In the genomic region with DNA sequence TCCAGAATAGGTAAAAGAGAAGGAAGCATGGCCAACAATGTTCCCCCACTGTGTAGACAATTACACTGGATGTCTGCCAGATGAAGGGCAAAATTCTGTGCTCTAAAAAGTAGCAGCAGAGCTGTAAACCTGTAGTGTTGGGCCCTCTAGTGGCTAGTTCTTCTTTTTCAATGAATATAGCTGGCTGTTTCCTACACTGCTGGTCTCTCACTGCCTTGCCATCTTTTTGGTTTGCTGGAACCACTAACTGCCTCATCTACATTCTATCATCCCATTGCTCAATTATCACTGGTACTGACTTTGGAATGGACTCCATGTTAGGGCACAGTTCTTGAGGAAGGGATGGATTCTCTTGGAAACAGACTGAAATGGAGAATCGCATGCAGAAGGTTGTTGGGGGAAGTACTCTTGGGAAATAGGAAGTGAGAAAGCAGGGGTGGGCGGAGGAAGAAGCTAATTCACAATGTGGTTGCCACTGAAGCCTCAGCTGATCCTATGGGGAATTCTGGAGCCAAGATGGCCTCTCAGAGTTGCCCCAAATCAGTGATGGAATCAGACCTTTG, we compare ENCODE assay signal across 8 cellular contexts. TPM values are rescaled to one million over a fixed set of nuclear protein-coding genes. Genes with fewer than 3 reads are reported as not detected.
DNase-seq lines count a peak whose midpoint lies in the region; ATAC-seq, FAIRE-seq and TF ChIP-seq lines count a peak whose summit lies in the region.

No MANE protein-coding gene starts in this region.

- no peaks in the 10 kb centered on the region for H3K36me3 Mint-ChIP-seq in activated CD4-positive, alpha-beta memory T cell treated with anti-CD3 and anti-CD28 coated beads, Interleukin-2, amount 10 ng/mL, durations not matched to agents 7 days and 5 days (ENCODE audit: low read depth)
- no peaks in the 10 kb centered on the region for H3K36me3 Mint-ChIP-seq in nephron (ENCODE audit: low read depth)

- no peak overlapping the region for H3K27ac Mint-ChIP-seq in activated CD4-positive, alpha-beta memory T cell treated with anti-CD3 and anti-CD28 coated beads, Interleukin-2, amount 10 ng/mL, durations not matched to agents 7 days and 5 days
- no peak overlapping the region for H3K27ac Mint-ChIP-seq in nephron

- H3K4me3 Mint-ChIP-seq in activated CD4-positive, alpha-beta memory T cell treated with anti-CD3 and anti-CD28 coated beads, Interleukin-2, amount 10 ng/mL, durations not matched to agents 7 days and 5 days, result no peak overlapping the region
- H3K4me3 Mint-ChIP-seq in nephron, result no peak overlapping the region

- H3K4me2 ChIP-seq in A549, result peak overlapping the region; percentile 32; the same call in 2 of the 3 replicates

- TF ChIP-seq CTCF in A549 (IDR thresholded peaks at IDR 0.05) (peak; percentile 94), GM12865 (IDR thresholded peaks at IDR 0.05; ENCODE audit: insufficient read depth, low read depth, low read length, missing control alignments) (peak; percentile 76), esophagus muscularis mucosa (IDR thresholded peaks at IDR 0.05) (peak; percentile 69 to 78 (median 72)), nephron (IDR thresholded peaks at IDR 0.05; ENCODE audit: unreplicated experiment in 3 of 3) (peak; percentile 71 to 76 (median 74))

- peaks cover 11% of the 10 kb centered on the region for H3K27me3 Mint-ChIP-seq in activated CD4-positive, alpha-beta memory T cell treated with anti-CD3 and anti-CD28 coated beads, Interleukin-2, amount 10 ng/mL, durations not matched to agents 7 days and 5 days
- no peaks in the 10 kb centered on the region for H3K27me3 Mint-ChIP-seq in nephron (ENCODE audit: low read depth)

- 87% methylated on average over 2 of the region's 2 CpGs for WGBS in A549 (ENCODE audit: missing lambda C conversion rate)
- WGBS in esophagus muscularis mucosa, result 64% methylated on average over 2 of the region's 2 CpGs

- no peak overlapping the region for H3K4me3 ChIP-seq in A549
- H3K4me3 ChIP-seq in GM12865 (ENCODE audit: low read depth, low read length), result no peak overlapping the region
- H3K4me3 ChIP-seq in esophagus muscularis mucosa, result no peak overlapping the region

- H3K27ac ChIP-seq in A549 (peak overlapping the region; percentile 53 to 60; a peak in 5 of 6 replicates), esophagus muscularis mucosa (replicated peaks in 1 of 4) (no peak overlapping the region)

- intact Hi-C loops in esophagus muscularis mucosa (cut with DNase I), result loop anchor here (2.0 kb wide), 1 partner anchor 61 kb away; no protein-coding TSS in a partner anchor

- no peak for TF ChIP-seq POLR2A in A549 (IDR thresholded peaks at IDR 0.05; ENCODE audit: low read length)
- TF ChIP-seq POLR2A in esophagus muscularis mucosa (IDR thresholded peaks at IDR 0.05; ENCODE audit: low read depth), result no peak

- no peaks in the 10 kb centered on the region for H3K36me3 ChIP-seq in esophagus muscularis mucosa

- peak; percentile 96 to 97 for TF ChIP-seq RAD21 in A549 (conservative IDR thresholded peaks at IDR 0.05 in 1 of 2, IDR thresholded peaks at IDR 0.05 in 1 of 2)

- peaks cover 0 to 10% (median 0%) of the 10 kb centered on the region in 4 donors for H3K27me3 ChIP-seq in esophagus muscularis mucosa

- FAIRE-seq in A549 (lab: Jason Lieb, UNC), result no peak

- ATAC-seq in A549, result peak; percentile 81 to 94
- no peak for ATAC-seq in HG03460 (IDR thresholded peaks at IDR 0.05; ENCODE audit: unreplicated experiment)

- DNase-seq in A549 (ENCODE audit: low read depth in 1 of 2, low spot score in 1 of 2) (peak; percentile 68 to 74), GM12865 (ENCODE audit: low read depth) (peak; percentile 68), HT-29 (ENCODE audit: low spot score) (peak; percentile 94), NCI-H774 (lab: John Stamatoyannopoulos, UW) (peak; percentile 87), esophagus muscularis mucosa (ENCODE audit: extremely low spot score) (no peak)
- DNase-seq in activated CD4-positive, alpha-beta memory T cell treated with anti-CD3 and anti-CD28 coated beads, Interleukin-2, amount 10 ng/mL, durations not matched to agents 7 days and 5 days, result peak; percentile 25

- peaks cover 12% of the 10 kb centered on the region for H3K4me1 ChIP-seq in A549
- peaks cover 0 to 7% (median 0%) of the 10 kb centered on the region in 4 donors for H3K4me1 ChIP-seq in esophagus muscularis mucosa

- no peaks in the 10 kb centered on the region for H3K9me3 ChIP-seq in A549
- no peaks in the 10 kb centered on the region for H3K9me3 ChIP-seq in esophagus muscularis mucosa

- CTCF ChIA-PET in A549 (lab: Yijun Ruan, JAX), result interaction anchor here (0.5 to 19.2 kb wide), 76 partner anchors 9 to 644 kb away, joined by 3 to 387 read pairs (median 4); partner anchors contain the start of genes KCNE3 and PGM2L1
- CTCF ChIA-PET in activated CD4-positive, alpha-beta memory T cell treated with anti-CD3 and anti-CD28 coated beads, Interleukin-2, amount 10 ng/mL, durations not matched to agents 7 days and 5 days (lab: Charles Lee), result interaction anchor here (0.5 to 8.0 kb wide), 32 partner anchors 8 to 200 kb away, joined by 3 to 116 read pairs (median 4); partner anchors contain the start of gene LIPT2

- H3K4me1 Mint-ChIP-seq in activated CD4-positive, alpha-beta memory T cell treated with anti-CD3 and anti-CD28 coated beads, Interleukin-2, amount 10 ng/mL, durations not matched to agents 7 days and 5 days, result peaks cover 2% of the 10 kb centered on the region
- peaks cover 15% of the 10 kb centered on the region for H3K4me1 Mint-ChIP-seq in nephron

- TF ChIP-seq EP300 in A549 (IDR thresholded peaks at IDR 0.05) (no peak), esophagus muscularis mucosa (IDR thresholded peaks at IDR 0.05) (no peak)

- no peaks in the 10 kb centered on the region for H3K9me3 Mint-ChIP-seq in activated CD4-positive, alpha-beta memory T cell treated with anti-CD3 and anti-CD28 coated beads, Interleukin-2, amount 10 ng/mL, durations not matched to agents 7 days and 5 days
- H3K9me3 Mint-ChIP-seq in nephron, result no peaks in the 10 kb centered on the region

- POLR2A ChIA-PET in A549 (lab: Yijun Ruan, JAX), result interaction anchor here (0.7 to 1.1 kb wide), 4 partner anchors 32 to 194 kb away, joined by 4 to 6 read pairs (median 6); partner anchors contain the start of gene PGM2L1
- POLR2A ChIA-PET in activated CD4-positive, alpha-beta memory T cell treated with anti-CD3 and anti-CD28 coated beads, Interleukin-2, amount 10 ng/mL, durations not matched to agents 7 days and 5 days (lab: Charles Lee), result interaction anchor here (0.7 to 1.5 kb wide), 5 partner anchors 44 to 194 kb away, joined by 3 to 6 read pairs (median 4); partner anchors contain the start of genes LIPT2 and POLD3

TF ChIP-seq in A549, 52 proteins besides CTCF, POLR2A, EP300 and RAD21:
- TF ChIP-seq EHF (CRISPR knock-in tag; IDR thresholded peaks at IDR 0.05) (no peak), CBX8 (IDR thresholded peaks at IDR 0.05) (no peak), FOSL2 (IDR thresholded peaks at IDR 0.05) (no peak), FOSL2 (CRISPR knock-in tag; IDR thresholded peaks at IDR 0.05) (no peak), FOXS1 (CRISPR knock-in tag; IDR thresholded peaks at IDR 0.05) (no peak), POLR2AphosphoS2 (conservative IDR thresholded peaks at IDR 0.05; ENCODE audit: low read length) (no peak), SMC3 (IDR thresholded peaks at IDR 0.05) (peak; percentile 93), TFCP2L1 (CRISPR knock-in tag; IDR thresholded peaks at IDR 0.05) (no peak)
- TF ChIP-seq, protein P1, sequence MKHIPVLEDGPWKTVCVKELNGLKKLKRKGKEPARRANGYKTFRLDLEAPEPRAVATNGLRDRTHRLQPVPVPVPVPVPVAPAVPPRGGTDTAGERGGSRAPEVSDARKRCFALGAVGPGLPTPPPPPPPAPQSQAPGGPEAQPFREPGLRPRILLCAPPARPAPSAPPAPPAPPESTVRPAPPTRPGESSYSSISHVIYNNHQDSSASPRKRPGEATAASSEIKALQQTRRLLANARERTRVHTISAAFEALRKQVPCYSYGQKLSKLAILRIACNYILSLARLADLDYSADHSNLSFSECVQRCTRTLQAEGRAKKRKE (CRISPR knock-in tag; IDR thresholded peaks at IDR 0.05; ENCODE audit: low read depth), result no peak

RNA-seq across cellular contexts. Expression of gene KCNE3, which starts 17.9 kb away (rescaled TPM):
- polyA plus RNA-seq in A549 (2011; rRNA removed), result 0.56 and 0.70 TPM in 2 replicates
- 0.03 and 0.05 TPM in 2 replicates for polyA plus RNA-seq in A549 (2012; cell fraction: cytosol; rRNA removed)
- not detected in 2 replicates for polyA plus RNA-seq in A549 (2012; cell fraction: nucleus; rRNA removed)
- polyA plus RNA-seq in A549 (2017; fragmentation: RNase III; extraction: RNeasy Plus Mini Kit Qiagen cat#74134 plus additional on column Dnase treatment), result 0.20 to 0.34 TPM (median 0.23 TPM) in 3 replicates
- 0.41 and 0.78 TPM in 2 replicates for polyA minus RNA-seq in A549 (2011; rRNA and poly(A)+ RNA removed)
- 59.1 and 79.2 TPM in 2 replicates for total RNA-seq in HT-29 (2014; rRNA removed; shearing (Covaris generic))
- total RNA-seq in activated CD4-positive, alpha-beta memory T cell treated with anti-CD3 and anti-CD28 coated beads, Interleukin-2, amount 10 ng/mL, durations not matched to agents 7 days and 5 days, result not detected
- total RNA-seq in esophagus muscularis mucosa, result 1 to 10 TPM; 6.0 to 9.6 (median 6.8) TPM

RNA-seq across cellular contexts. Expression of gene LIPT2, which starts 44.1 kb away (rescaled TPM):
- polyA plus RNA-seq in A549 (2011; rRNA removed) (9.8 and 12.9 TPM in 2 replicates), A549 (2017; fragmentation: RNase III; extraction: RNeasy Plus Mini Kit Qiagen cat#74134 plus additional on column Dnase treatment) (3.8 to 4.9 TPM (median 4.8 TPM) in 3 replicates)
- 5.8 and 8.5 TPM in 2 replicates for polyA plus RNA-seq in A549 (2012; cell fraction: cytosol; rRNA removed)
- 2.9 and 6.7 TPM in 2 replicates for polyA plus RNA-seq in A549 (2012; cell fraction: nucleus; rRNA removed)
- polyA minus RNA-seq in A549 (2011; rRNA and poly(A)+ RNA removed), result 7.9 and 10.2 TPM in 2 replicates
- 27.2 and 29.1 TPM in 2 replicates for total RNA-seq in HT-29 (2014; rRNA removed; shearing (Covaris generic))
- total RNA-seq in activated CD4-positive, alpha-beta memory T cell treated with anti-CD3 and anti-CD28 coated beads, Interleukin-2, amount 10 ng/mL, durations not matched to agents 7 days and 5 days, result 1 to 10 TPM; 1.4 to 2.6 TPM
- total RNA-seq in esophagus muscularis mucosa, result 1 to 10 TPM; 2.2 to 6.7 (median 2.7) TPM

RNA-seq across cellular contexts. Expression of gene PGM2L1, which starts 51.2 kb away (rescaled TPM):
- polyA plus RNA-seq in A549 (2011; rRNA removed) (17.6 and 21.8 TPM in 2 replicates), A549 (2017; fragmentation: RNase III; extraction: RNeasy Plus Mini Kit Qiagen cat#74134 plus additional on column Dnase treatment) (15.4 to 24.9 TPM (median 23.5 TPM) in 3 replicates)
- 2.9 and 5.6 TPM in 2 replicates for polyA plus RNA-seq in A549 (2012; cell fraction: cytosol; rRNA removed)
- 3.6 and 7.2 TPM in 2 replicates for polyA plus RNA-seq in A549 (2012; cell fraction: nucleus; rRNA removed)
- polyA minus RNA-seq in A549 (2011; rRNA and poly(A)+ RNA removed), result 11.4 and 12.2 TPM in 2 replicates
- total RNA-seq in HT-29 (2014; rRNA removed; shearing (Covaris generic)), result 0.79 and 1.3 TPM in 2 replicates
- total RNA-seq in activated CD4-positive, alpha-beta memory T cell treated with anti-CD3 and anti-CD28 coated beads, Interleukin-2, amount 10 ng/mL, durations not matched to agents 7 days and 5 days, result 1 to 10 TPM; 8.7 to 9.3 TPM
- 1 to 10 TPM; 2.5 to 6.4 (median 5.8) TPM for total RNA-seq in esophagus muscularis mucosa

Comparison
In these comparisons a context has a peak if more than half of its experiments do, and no peak if none do; other contexts are left out.
1. H3K27ac ChIP-seq: peak in A549 (2 of 2); none in esophagus muscularis mucosa (0 of 4).
2. Peak in every context shown above with its lines, with median percentiles within 50 percentile points of each other: CTCF ChIP-seq.